In genomic region chr19:6227156-6227940, GRCh38 we compare ENCODE assay signal across 16 cellular contexts.
"Had no signal": no experiment of that assay in that cellular context is flagged by ENCODE, and none has a peak within 500 bp of the region (broad histone marks: within the 10 kb centered on the region; RNA-seq: fewer than 3 reads in every experiment).

No MANE protein-coding gene starts in this region.

- H3K27me3 ChIP-seq: cardiac muscle cell, gastroesophageal sphincter had no signal

- H3K9me3 ChIP-seq: gastroesophageal sphincter had no signal

- H3K27me3 Mint-ChIP-seq: activated CD4-positive, alpha-beta memory T cell treated with anti-CD3 and anti-CD28 coated beads for 36 hours; activated naive CD8-positive, alpha-beta T cell treated with anti-CD3 and anti-CD28 coated beads, Interleukin-2, amount 10 ng/mL, durations not matched to agents 7 days and 5 days; naive thymus-derived CD4-positive, alpha-beta T cell; type B pancreatic cell had no signal

- ATAC-seq: activated T-cell treated with anti-CD3 and anti-CD28 coated beads, Interleukin-2, amount 50 U/mL, for 72 hours; gastroesophageal sphincter; naive thymus-derived CD4-positive, alpha-beta T cell had no signal

- H3K9me3 Mint-ChIP-seq: activated CD4-positive, alpha-beta memory T cell treated with anti-CD3 and anti-CD28 coated beads for 36 hours; activated naive CD8-positive, alpha-beta T cell treated with anti-CD3 and anti-CD28 coated beads, Interleukin-2, amount 10 ng/mL, durations not matched to agents 7 days and 5 days; activated T-cell treated with anti-CD3 and anti-CD28 coated beads, Interleukin-2, amount 50 U/mL, for 72 hours; naive thymus-derived CD4-positive, alpha-beta T cell; type B pancreatic cell had no signal

- H3K4me3 ChIP-seq: cardiac muscle cell, coronary artery, gastroesophageal sphincter had no signal

- H3K27ac ChIP-seq: coronary artery, epithelial cell of prostate, gastroesophageal sphincter had no signal

- DNase-seq: activated CD4-positive, alpha-beta memory T cell treated with anti-CD3 and anti-CD28 coated beads for 36 hours; activated CD4-positive, CD25-positive, alpha-beta regulatory T cell treated with anti-CD3 and anti-CD28 coated beads, Interleukin-2, amount 50 U/mL, for 72 hours; activated gamma-delta T cell treated with Interleukin-2 at 50 U/mL for 16 hours; activated naive CD8-positive, alpha-beta T cell treated with anti-CD3 and anti-CD28 coated beads, Interleukin-2, amount 10 ng/mL, durations not matched to agents 7 days and 5 days; activated T-cell treated with anti-CD3 and anti-CD28 coated beads, Interleukin-2, amount 50 U/mL, for 72 hours; effector CD4-positive, alpha-beta T cell; hippocampal formation; naive thymus-derived CD4-positive, alpha-beta T cell; stimulated activated CD4-positive, alpha-beta T cell treated with anti-CD3 and anti-CD28 coated beads, Interleukin-2, amount 100 ng/mL, for 48 hours; stimulated activated naive CD4-positive, alpha-beta T cell treated with Interleukin-2 at 50 U/mL for 16 hours; SW 1271 had no signal

- H3K27ac Mint-ChIP-seq: activated CD4-positive, alpha-beta memory T cell treated with anti-CD3 and anti-CD28 coated beads for 36 hours; activated naive CD8-positive, alpha-beta T cell treated with anti-CD3 and anti-CD28 coated beads, Interleukin-2, amount 10 ng/mL, durations not matched to agents 7 days and 5 days; activated T-cell treated with anti-CD3 and anti-CD28 coated beads, Interleukin-2, amount 50 U/mL, for 72 hours had no signal

- H3K4me3 Mint-ChIP-seq: activated CD4-positive, alpha-beta memory T cell treated with anti-CD3 and anti-CD28 coated beads for 36 hours; activated naive CD8-positive, alpha-beta T cell treated with anti-CD3 and anti-CD28 coated beads, Interleukin-2, amount 10 ng/mL, durations not matched to agents 7 days and 5 days; activated T-cell treated with anti-CD3 and anti-CD28 coated beads, Interleukin-2, amount 50 U/mL, for 72 hours; naive thymus-derived CD4-positive, alpha-beta T cell; type B pancreatic cell had no signal
